8 cellular contexts compared by ENCODE assay signal in genomic region chr11:10413268-10413667, GRCh38. TPM values are rescaled to one million over a fixed set of nuclear protein-coding genes. Genes with fewer than 3 reads are reported as not detected.
DNase-seq lines count a peak whose midpoint lies in the region; TF ChIP-seq lines count a peak whose summit lies in the region.

No MANE protein-coding gene starts in this region.

- TF ChIP-seq CTCF in VCaP (conservative IDR thresholded peaks at IDR 0.05) (peak; percentile 58), esophagus muscularis mucosa (IDR thresholded peaks at IDR 0.05) (peak in 1 of 3 experiments; percentile 14), CD14-positive monocyte (IDR thresholded peaks at IDR 0.05) (no peak)

- no peaks in the 10 kb centered on the region for H3K9me3 ChIP-seq in esophagus muscularis mucosa

- H3K4me3 Mint-ChIP-seq in CD14-positive monocyte, result no peak overlapping the region

- H3K27me3 ChIP-seq in esophagus muscularis mucosa, result no peaks in the 10 kb centered on the region

- no peak for TF ChIP-seq POLR2A in esophagus muscularis mucosa (IDR thresholded peaks at IDR 0.05; ENCODE audit: low read depth)

- H3K9me3 Mint-ChIP-seq in CD14-positive monocyte, result peaks cover 0 to 3% (median 0%) of the 10 kb centered on the region in 7 donors

- no peak overlapping the region for H3K27ac Mint-ChIP-seq in CD14-positive monocyte

- peaks cover 0 to 4% (median 2%) of the 10 kb centered on the region in 3 donors for H3K27me3 Mint-ChIP-seq in CD14-positive monocyte (ENCODE audit: low read depth in 3 of 3)

- TF ChIP-seq EP300 in esophagus muscularis mucosa (IDR thresholded peaks at IDR 0.05), result no peak

- H3K4me3 ChIP-seq in esophagus muscularis mucosa, result no peak overlapping the region

- H3K36me3 Mint-ChIP-seq in CD14-positive monocyte, result no peaks in the 10 kb centered on the region

- DNase-seq in activated CD8-positive, alpha-beta memory T cell treated with anti-CD3 and anti-CD28 coated beads for 24 hours, result peak; percentile 60
- DNase-seq in activated CD8-positive, alpha-beta memory T cell treated with anti-CD3 and anti-CD28 coated beads, Interleukin-2, amount 50 U/mL, for 48 hours, result no peak
- DNase-seq in LHCN-M2 (ENCODE audit: low read depth) (peak; percentile 49), esophagus muscularis mucosa (ENCODE audit: extremely low spot score) (peak; percentile 80), CD14-positive monocyte (ENCODE audit: low spot score) (no peak), T1000 (lab: John Stamatoyannopoulos, UW) (no peak)
- peak; percentile 18 for DNase-seq in stimulated activated CD4-positive, alpha-beta T cell treated with anti-CD3 and anti-CD28 coated beads, Interleukin-2, amount 100 ng/mL, for 4 hours (ENCODE audit: low read depth)

- 71% methylated on average over 6 of the region's 6 CpGs for WGBS in esophagus muscularis mucosa

- peaks cover 0 to 15% (median 6%) of the 10 kb centered on the region in 4 donors for H3K4me1 ChIP-seq in esophagus muscularis mucosa

- peaks cover 55% of the 10 kb centered on the region for H3K4me1 Mint-ChIP-seq in CD14-positive monocyte

- intact Hi-C loops in esophagus muscularis mucosa (cut with DNase I), result loop anchor here (5.0 kb wide), 1 partner anchor 129 kb away; the partner anchor contains the start of gene RNF141
- intact Hi-C loops in CD14-positive monocyte (cut with micrococcal nuclease), result loop anchor here in 1 of 2 donors (5.0 kb wide), 2 partner anchors 44 to 319 kb away; partner anchors contain the start of gene AMPD3

- H3K27ac ChIP-seq in VCaP, result peak overlapping the region; percentile 51; the same call in 1 of the 2 replicates
- no peak overlapping the region for H3K27ac ChIP-seq in esophagus muscularis mucosa (replicated peaks in 1 of 4)

- no peaks in the 10 kb centered on the region for H3K36me3 ChIP-seq in esophagus muscularis mucosa

RNA-seq across cellular contexts. Expression of gene AMPD3, which starts 41.8 kb away (rescaled TPM):
- total RNA-seq in LHCN-M2 (2014; rRNA removed) (19.2 and 23.8 TPM in 2 replicates), esophagus muscularis mucosa (1 to 10 TPM; 3.8 to 7.5 (median 5.1) TPM)
- polyA plus RNA-seq in LHCN-M2 (2012), result 4.6 TPM
- 10 to 100 TPM; 10.5 to 14.3 TPM for polyA plus RNA-seq in CD14-positive monocyte

Comparison
In these comparisons a context has a peak if more than half of its experiments do, and no peak if none do; other contexts are left out.
1. DNase-seq: peak in activated CD8-positive, alpha-beta memory T cell treated with anti-CD3 and anti-CD28 coated beads for 24 hours (single experiment), LHCN-M2 (single experiment), esophagus muscularis mucosa (single experiment) and stimulated activated CD4-positive, alpha-beta T cell treated with anti-CD3 and anti-CD28 coated beads, Interleukin-2, amount 100 ng/mL, for 4 hours (single experiment); none in activated CD8-positive, alpha-beta memory T cell treated with anti-CD3 and anti-CD28 coated beads, Interleukin-2, amount 50 U/mL, for 48 hours (single experiment), CD14-positive monocyte (single experiment) and T1000 (single experiment).